Comparison of ENCODE assay signal across 19 cellular contexts in the genomic region with DNA sequence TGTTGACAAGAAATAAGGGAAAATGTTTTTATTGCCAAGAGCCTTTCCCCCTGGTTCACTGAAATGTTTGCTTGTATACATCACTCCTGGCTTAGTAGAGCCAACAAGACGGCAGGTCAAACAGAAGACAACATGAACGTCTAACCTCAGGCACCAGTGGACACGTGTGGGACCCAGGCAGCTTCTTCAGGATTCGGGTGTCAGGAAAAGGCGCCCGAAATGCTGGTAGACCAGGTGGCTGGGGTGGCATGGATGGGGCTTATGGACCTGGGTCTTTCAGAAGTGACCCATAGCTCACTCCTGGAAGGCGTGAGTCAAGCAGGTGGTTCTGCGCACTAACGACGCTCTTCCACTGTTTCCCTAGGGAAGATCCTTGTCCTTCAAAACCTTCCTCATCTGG.
"Had no signal": no experiment of that assay in that cellular context is flagged by ENCODE, and none has a peak within 500 bp of the region (broad histone marks: within the 10 kb centered on the region; RNA-seq: fewer than 3 reads in every experiment).

No MANE protein-coding gene starts in this region.

- H3K27me3 Mint-ChIP-seq: activated CD8-positive, alpha-beta T cell treated with anti-CD3 and anti-CD28 coated beads for 36 hours; naive B cell; T-helper 17 cell had no signal

- H3K9me3 Mint-ChIP-seq: activated CD8-positive, alpha-beta T cell treated with anti-CD3 and anti-CD28 coated beads for 36 hours; activated naive CD4-positive, alpha-beta T cell treated with anti-CD3 and anti-CD28 coated beads for 36 hours; mesothelial cell of epicardium; naive B cell; nephron progenitor cell had no signal

- DNase-seq: activated CD4-positive, alpha-beta T cell treated with anti-CD3 and anti-CD28 coated beads, Interleukin-2, amount 50 U/mL, for 1 hour; activated CD4-positive, CD25-positive, alpha-beta regulatory T cell treated with anti-CD3 and anti-CD28 coated beads, Interleukin-2, amount 50 U/mL, for 72 hours; activated CD8-positive, alpha-beta T cell treated with anti-CD3 and anti-CD28 coated beads for 36 hours; activated effector memory CD4-positive, alpha-beta T cell treated with anti-CD3 and anti-CD28 coated beads, Interleukin-2, amount 50 U/mL, for 16 hours; activated naive CD4-positive, alpha-beta T cell treated with anti-CD3 and anti-CD28 coated beads for 36 hours; activated T-cell treated with anti-CD3 and anti-CD28 coated beads for 4 hours; colonic mucosa; effector memory CD4-positive, alpha-beta T cell; mammary epithelial cell; naive B cell; nephron progenitor cell; right lobe of liver; stimulated activated CD4-positive, alpha-beta T cell treated with anti-CD3 and anti-CD28 coated beads, Interleukin-12 subunit alpha, Interleukin-12 subunit beta, amount 100 ng/mL, for 4 hours; stimulated activated CD4-positive, alpha-beta T cell treated with anti-CD3 and anti-CD28 coated beads, Interleukin-4, amount 100 ng/mL, for 1 hour; stimulated activated naive CD8-positive, alpha-beta T cell treated with anti-CD3 and anti-CD28 coated beads, Interleukin-15, Interleukin-2, amounts not matched to agents 100 U/mL and 50 U/mL, for 24 hours; T-helper 17 cell; thyroid gland had no signal

- H3K36me3 Mint-ChIP-seq: naive B cell had no signal

- ATAC-seq: right lobe of liver; stimulated activated naive CD8-positive, alpha-beta T cell treated with anti-CD3 and anti-CD28 coated beads, Interleukin-15, Interleukin-2, amounts not matched to agents 100 U/mL and 50 U/mL, for 24 hours; T-helper 17 cell had no signal

- H3K4me3 Mint-ChIP-seq: activated CD8-positive, alpha-beta T cell treated with anti-CD3 and anti-CD28 coated beads for 36 hours; activated naive CD4-positive, alpha-beta T cell treated with anti-CD3 and anti-CD28 coated beads for 36 hours; mesothelial cell of epicardium; naive B cell; nephron progenitor cell; T-helper 17 cell had no signal

- H3K27ac ChIP-seq: colonic mucosa, neutrophil, right lobe of liver, thyroid gland had no signal
